In genomic region chr7:138878847-138879246, GRCh38 we compare ENCODE assay signal across 26 cellular contexts.
"Had no signal": no experiment of that assay in that cellular context is flagged by ENCODE, and none has a peak within 500 bp of the region (broad histone marks: within the 10 kb centered on the region; RNA-seq: fewer than 3 reads in every experiment).

No MANE protein-coding gene starts in this region.

- H3K27me3 ChIP-seq: adrenal gland, breast epithelium, MG63 had no signal

- ATAC-seq: activated CD4-positive, alpha-beta T cell treated with anti-CD3 and anti-CD28 coated beads for 36 hours; activated CD8-positive, alpha-beta T cell treated with anti-CD3 and anti-CD28 coated beads for 36 hours; activated T-cell treated with anti-CD3 and anti-CD28 coated beads, Interleukin-2, amount 50 U/mL, for 72 hours; T-helper 17 cell had no signal

- H3K4me3 ChIP-seq: adrenal gland, breast epithelium, MG63 had no signal

- FAIRE-seq: TTC549 had no signal

- H3K4me3 Mint-ChIP-seq: activated CD4-positive, alpha-beta T cell treated with anti-CD3 and anti-CD28 coated beads for 36 hours; activated CD8-positive, alpha-beta T cell treated with anti-CD3 and anti-CD28 coated beads for 36 hours; activated naive CD8-positive, alpha-beta T cell treated with anti-CD3 and anti-CD28 coated beads, Interleukin-2, amount 10 ng/mL, durations not matched to agents 7 days and 5 days; activated T-cell treated with anti-CD3 and anti-CD28 coated beads, Interleukin-2, amount 50 U/mL, for 72 hours; T-helper 17 cell had no signal

- H3K27ac Mint-ChIP-seq: activated CD4-positive, alpha-beta T cell treated with anti-CD3 and anti-CD28 coated beads for 36 hours; activated CD8-positive, alpha-beta T cell treated with anti-CD3 and anti-CD28 coated beads for 36 hours; activated naive CD8-positive, alpha-beta T cell treated with anti-CD3 and anti-CD28 coated beads, Interleukin-2, amount 10 ng/mL, durations not matched to agents 7 days and 5 days; activated T-cell treated with anti-CD3 and anti-CD28 coated beads, Interleukin-2, amount 50 U/mL, for 72 hours; activated T-helper 2 cell treated with anti-CD3 and anti-CD28 coated beads, Interferon-gamma antibody, Interleukin-2, Interleukin-4, amounts not matched to agents 10 μg/mL and 5 μg/mL and 100 μg/mL, durations not matched to agents 14 hours and 24 hours and 36 hours; T-helper 17 cell had no signal

- H3K4me2 ChIP-seq: KMS-11 had no signal

- H3K27me3 Mint-ChIP-seq: activated CD4-positive, alpha-beta T cell treated with anti-CD3 and anti-CD28 coated beads for 36 hours; activated CD8-positive, alpha-beta T cell treated with anti-CD3 and anti-CD28 coated beads for 36 hours; activated naive CD8-positive, alpha-beta T cell treated with anti-CD3 and anti-CD28 coated beads, Interleukin-2, amount 10 ng/mL, durations not matched to agents 7 days and 5 days had no signal

- H3K9me3 ChIP-seq: adrenal gland, breast epithelium, MG63 had no signal

- H3K9ac ChIP-seq: KMS-11 had no signal

- H3K27ac ChIP-seq: breast epithelium, KMS-11 had no signal

- H3K36me3 ChIP-seq: adrenal gland, breast epithelium, MG63 had no signal

- H3K4me1 ChIP-seq: breast epithelium had no signal

- DNase-seq: activated CD4-positive, alpha-beta T cell treated with anti-CD3 and anti-CD28 coated beads for 36 hours; activated CD8-positive, alpha-beta memory T cell treated with anti-CD3 and anti-CD28 coated beads, Interleukin-2, amount 50 U/mL, for 4 hours; activated CD8-positive, alpha-beta T cell treated with anti-CD3 and anti-CD28 coated beads for 36 hours; activated gamma-delta T cell treated with Interleukin-2 at 50 U/mL for 16 hours; activated naive CD4-positive, alpha-beta T cell treated with anti-CD3 and anti-CD28 coated beads, Interleukin-2, amount 50 U/mL, for 16 hours; activated naive CD8-positive, alpha-beta T cell treated with anti-CD3 and anti-CD28 coated beads, Interleukin-2, amount 10 ng/mL, durations not matched to agents 7 days and 5 days; activated T-cell treated with anti-CD3 and anti-CD28 coated beads, Interleukin-2, amount 50 U/mL, for 72 hours; anterior cingulate cortex; central memory CD4-positive, alpha-beta T cell; MG63; NCI-H1092 treated with DMSO at 0.1 percent for 48 hours; NCI-H1417 treated with DMSO at 0.1 percent for 48 hours; NCI-H1694; NCI-H2029; NCI-H2107; NCI-H446; NCI-H526; NCI-H82; SIG-M5; T-helper 17 cell; T-helper 9 cell had no signal

- H3K36me3 Mint-ChIP-seq: activated naive CD8-positive, alpha-beta T cell treated with anti-CD3 and anti-CD28 coated beads, Interleukin-2, amount 10 ng/mL, durations not matched to agents 7 days and 5 days had no signal

- H3K9me3 Mint-ChIP-seq: activated CD8-positive, alpha-beta T cell treated with anti-CD3 and anti-CD28 coated beads for 36 hours; activated naive CD8-positive, alpha-beta T cell treated with anti-CD3 and anti-CD28 coated beads, Interleukin-2, amount 10 ng/mL, durations not matched to agents 7 days and 5 days; activated T-cell treated with anti-CD3 and anti-CD28 coated beads, Interleukin-2, amount 50 U/mL, for 72 hours; activated T-helper 2 cell treated with anti-CD3 and anti-CD28 coated beads, Interferon-gamma antibody, Interleukin-2, Interleukin-4, amounts not matched to agents 10 μg/mL and 5 μg/mL and 100 μg/mL, durations not matched to agents 14 hours and 24 hours and 36 hours had no signal
